ENCODE assay signal across 23 cellular contexts in genomic region chr15:39491115-39491916, GRCh38.
DNase-seq lines count a peak whose midpoint lies in the region; ATAC-seq, FAIRE-seq and TF ChIP-seq lines count a peak whose summit lies in the region.
"Had no signal": no experiment of that assay in that cellular context is flagged by ENCODE, and none has a peak within 500 bp of the region (broad histone marks: within the 10 kb centered on the region; RNA-seq: fewer than 3 reads in every experiment).

No MANE protein-coding gene starts in this region.

- ATAC-seq in GM12878 = no peak
- no peak for ATAC-seq in gastroesophageal sphincter
- ATAC-seq: HCT116; natural killer cell treated with Interleukin-12 subunit alpha and Interleukin-12 subunit beta and Interleukin-15 and Interleukin-18, amount 100 ng/mL, for 72 hours; stimulated activated naive CD8-positive, alpha-beta T cell treated with anti-CD3 and anti-CD28 coated beads, Interleukin-15, Interleukin-2, amounts not matched to agents 100 U/mL and 50 U/mL, for 24 hours had no signal

- H3K79me2 ChIP-seq in GM12878 (ENCODE audit: control insufficient read depth, insufficient read depth, low read length) (no peaks in the 10 kb centered on the region), OCI-LY7 (ENCODE audit: insufficient read depth, low read depth, low read length) (no peaks in the 10 kb centered on the region)

- BruUV-seq in GM12878 (replicated peaks; lab: Mats Ljungman, UMichigan) = no TSS peak
- no TSS peak for BruUV-seq in OCI-LY7 (replicated peaks; lab: Mats Ljungman, UMichigan)

- no peak for DNase-seq in GM12878 (ENCODE audit: low read depth, low spot score)
- DNase-seq in vagina (ENCODE audit: extremely low spot score in 2 of 2) = no peak
- no peak for DNase-seq in DMS114 treated with DMSO at 0.1 percent for 48 hours (lab: John Stamatoyannopoulos, UW; ENCODE audit: unreplicated experiment)
- DNase-seq in AG08396 (ENCODE audit: low spot score) = no peak
- no peak for DNase-seq in OCI-LY7 (ENCODE audit: low spot score)
- DNase-seq: activated CD4-positive, alpha-beta memory T cell treated with anti-CD3 and anti-CD28 coated beads, Interleukin-2, amount 10 ng/mL, durations not matched to agents 7 days and 5 days; activated CD8-positive, alpha-beta memory T cell treated with anti-CD3 and anti-CD28 coated beads, Interleukin-2, amount 50 U/mL, for 4 hours; activated naive CD4-positive, alpha-beta T cell treated with Interleukin-2 at 50 U/mL for 16 hours; effector CD4-positive, alpha-beta T cell; glutamatergic neuron; NCI-H1417 treated with DMSO at 0.1 percent for 48 hours; NCI-H774; stimulated activated CD4-positive, alpha-beta T cell treated with anti-CD3 and anti-CD28 coated beads, Interleukin-2, amount 100 ng/mL, for 24 hours; stimulated activated naive CD8-positive, alpha-beta T cell treated with anti-CD3 and anti-CD28 coated beads, Interleukin-15, Interleukin-2, amounts not matched to agents 100 U/mL and 50 U/mL, for 24 hours had no signal

- 44% methylated on average over 13 of the region's 13 CpGs for WGBS in GM12878 (ENCODE audit: insufficient coverage, insufficient replicate concordance, low lambda C conversion rate, missing lambda C conversion rate)
- WGBS in gastroesophageal sphincter (ENCODE audit: low coverage in 1 of 2), 2 donors = 44 to 56% methylated on average over 11 to 13 of the region's 13 CpGs

- no peak overlapping the region for H2AFZ ChIP-seq in GM12878 (ENCODE audit: control insufficient read depth, low read depth, low read length)
- H2AFZ ChIP-seq in OCI-LY7 (ENCODE audit: low read length) = no peak overlapping the region

- intact Hi-C loops in GM12878 (cut with micrococcal nuclease; ENCODE audit: unreplicated experiment) = no loop called here
- intact Hi-C loops in vagina (cut with DNase I) = loop anchor here (10.0 kb wide), 1 partner anchor 83 kb away; no protein-coding TSS in a partner anchor
- intact Hi-C loops in OCI-LY7 (cut with micrococcal nuclease; ENCODE audit: unreplicated experiment) = no loop called here

- H3K9ac ChIP-seq in GM12878 (ENCODE audit: control insufficient read depth, insufficient read depth, low read length) = no peak overlapping the region
- H3K9ac ChIP-seq: BLaER1 treated with 17β-estradiol and CSF1 and Interleukin-3, amounts not matched to agents 10 nM and 100 nM had no signal

- RAD21 ChIA-PET in GM12878 (lab: Charles Lee; ENCODE audit: unreplicated experiment) = no interaction called here

- no peak for TF ChIP-seq RAD21 in GM12878 (IDR thresholded peaks at IDR 0.05; ENCODE audit: insufficient read depth, low read depth, low read length)

- no peak for FAIRE-seq in GM12878 (lab: Jason Lieb, UNC)
- FAIRE-seq: islet of Langerhans, RCC 7860 had no signal

- in situ Hi-C loops in GM12878 (cut with MboI) = no loop called here

- no peak for TF ChIP-seq EP300 in GM12878 (IDR thresholded peaks at IDR 0.05; ENCODE audit: borderline replicate concordance in 1 of 2, control insufficient read depth in 1 of 2, low read depth in 2 of 2, low read length in 2 of 2)
- no peak for TF ChIP-seq EP300 in gastroesophageal sphincter (IDR thresholded peaks at IDR 0.05)

- H3K27me3 ChIP-seq in GM12878 (replicated peaks in 1 of 2; ENCODE audit: control insufficient read depth in 2 of 2, insufficient read depth in 2 of 2, low read length in 1 of 2) (no peaks in the 10 kb centered on the region), gastroesophageal sphincter (no peaks in the 10 kb centered on the region), muscle layer of duodenum (ENCODE audit: low read depth, low read length) (no peaks in the 10 kb centered on the region), vagina (no peaks in the 10 kb centered on the region)
- H3K27me3 ChIP-seq: BLaER1 treated with 17β-estradiol and CSF1 and Interleukin-3, amounts not matched to agents 10 nM and 100 nM had no signal

- H3K4me1 ChIP-seq in GM12878 (ENCODE audit: control insufficient read depth, insufficient read depth, low read length) (no peaks in the 10 kb centered on the region), gastroesophageal sphincter (peaks cover 9 to 73% (median 10%) of the 10 kb centered on the region in 3 donors), muscle layer of duodenum (ENCODE audit: control insufficient read depth in 1 of 2, insufficient read depth in 2 of 2, low read length in 2 of 2) (peaks cover 14 to 21% of the 10 kb centered on the region in 2 donors), vagina (peaks cover 25% of the 10 kb centered on the region), OCI-LY7 (ENCODE audit: insufficient read depth, low read length, poor library complexity, severe bottlenecking) (no peaks in the 10 kb centered on the region)

- no peaks in the 10 kb centered on the region for H3K36me3 ChIP-seq in GM12878 (ENCODE audit: control insufficient read depth in 2 of 2, insufficient read depth in 2 of 2, low read length in 1 of 2)
- H3K36me3 ChIP-seq in gastroesophageal sphincter = no peaks in the 10 kb centered on the region
- no peaks in the 10 kb centered on the region for H3K36me3 ChIP-seq in muscle layer of duodenum (ENCODE audit: control insufficient read depth in 1 of 2, insufficient read depth in 2 of 2, low read length in 2 of 2)
- no peaks in the 10 kb centered on the region for H3K36me3 ChIP-seq in vagina
- no peaks in the 10 kb centered on the region for H3K36me3 ChIP-seq in OCI-LY7 (ENCODE audit: insufficient read depth, low read length)
- H3K36me3 ChIP-seq: BLaER1 treated with 17β-estradiol and CSF1 and Interleukin-3, amounts not matched to agents 10 nM and 100 nM; thoracic aorta had no signal

- CTCF ChIA-PET in GM12878 (lab: Yijun Ruan, JAX) (interaction anchor here (0.7 kb wide), 1 partner anchor 14 kb away, joined by 3 read pairs; no protein-coding TSS in a partner anchor), OCI-LY7 (lab: Charles Lee; ENCODE audit: unreplicated experiment) (no interaction called here)

- no peaks in the 10 kb centered on the region for H3K9me3 ChIP-seq in GM12878 (replicated peaks; ENCODE audit: control insufficient read depth, insufficient read depth, low read length)
- no peaks in the 10 kb centered on the region for H3K9me3 ChIP-seq in gastroesophageal sphincter
- H3K9me3 ChIP-seq in muscle layer of duodenum (ENCODE audit: control insufficient read depth in 1 of 2, low read length in 2 of 2) = no peaks in the 10 kb centered on the region
- H3K9me3 ChIP-seq in vagina = no peaks in the 10 kb centered on the region
- no peaks in the 10 kb centered on the region for H3K9me3 ChIP-seq in OCI-LY7 (ENCODE audit: low read length)
- H3K9me3 ChIP-seq: BLaER1 treated with 17β-estradiol and CSF1 and Interleukin-3, amounts not matched to agents 10 nM and 100 nM; thoracic aorta had no signal

- SMC1A ChIA-PET in GM12878 (lab: Charles Lee; ENCODE audit: uncharacterized antibody, unreplicated experiment) = interaction anchor here (0.6 kb wide), 1 partner anchor 66 kb away, joined by 4 read pairs; no protein-coding TSS in a partner anchor

- no peaks in the 10 kb centered on the region for H4K20me1 ChIP-seq in GM12878 (ENCODE audit: control insufficient read depth, insufficient read depth)
- H4K20me1 ChIP-seq in OCI-LY7 (ENCODE audit: insufficient read depth, low read length) = no peaks in the 10 kb centered on the region
- H4K20me1 ChIP-seq: BLaER1 treated with 17β-estradiol and CSF1 and Interleukin-3, amounts not matched to agents 10 nM and 100 nM had no signal

- H3K4me3 ChIP-seq in GM12878 (no peak overlapping the region), gastroesophageal sphincter (no peak overlapping the region), muscle layer of duodenum (ENCODE audit: low read depth in 1 of 2, low read length in 2 of 2) (no peak overlapping the region), vagina (no peak overlapping the region), OCI-LY7 (ENCODE audit: low read depth, low read length, poor library complexity, severe bottlenecking) (no peak overlapping the region)
- H3K4me3 ChIP-seq: BLaER1 treated with 17β-estradiol and CSF1 and Interleukin-3, amounts not matched to agents 10 nM and 100 nM; thoracic aorta had no signal

- H3K4me2 ChIP-seq in GM12878 (ENCODE audit: control insufficient read depth, insufficient read depth) = no peak overlapping the region
- H3K4me2 ChIP-seq in OCI-LY7 (ENCODE audit: low read length) = no peak overlapping the region
- H3K4me2 ChIP-seq: BLaER1 treated with 17β-estradiol and CSF1 and Interleukin-3, amounts not matched to agents 10 nM and 100 nM had no signal

- POLR2A ChIA-PET in GM12878 (lab: Charles Lee) = no interaction called here
- POLR2A ChIA-PET in OCI-LY7 (lab: Charles Lee) = no interaction called here

- no peaks in the 10 kb centered on the region for H3K9me2 ChIP-seq in OCI-LY7 (ENCODE audit: insufficient read depth, low read length)

- TF ChIP-seq POLR2A in GM12878 (IDR thresholded peaks at IDR 0.05; ENCODE audit: low read depth, low read length) (no peak), gastroesophageal sphincter (IDR thresholded peaks at IDR 0.05) (no peak), vagina (IDR thresholded peaks at IDR 0.05) (no peak)

- TF ChIP-seq CTCF in GM12878 (IDR thresholded peaks at IDR 0.05 in 2 of 3, conservative IDR thresholded peaks at IDR 0.05 in 1 of 3; ENCODE audit: control insufficient read depth in 2 of 3, extremely low read depth in 1 of 3, insufficient read depth in 1 of 3, low read depth in 3 of 3, low read length in 3 of 3) = no peak
- no peak for TF ChIP-seq CTCF in gastroesophageal sphincter (IDR thresholded peaks at IDR 0.05)
- TF ChIP-seq CTCF in vagina (IDR thresholded peaks at IDR 0.05) = no peak
- TF ChIP-seq CTCF in OCI-LY7 (conservative IDR thresholded peaks at IDR 0.05; ENCODE audit: low read length) = no peak

- H3K27ac ChIP-seq in GM12878 (ENCODE audit: control insufficient read depth, insufficient read depth) = no peak overlapping the region
- peak overlapping the region; percentile 73 to 85 (median 76) for H3K27ac ChIP-seq in gastroesophageal sphincter
- H3K27ac ChIP-seq in muscle layer of duodenum (ENCODE audit: low read length) = peak overlapping the region; percentile 21
- peak overlapping the region; percentile 43 for H3K27ac ChIP-seq in vagina
- no peak overlapping the region for H3K27ac ChIP-seq in OCI-LY7 (ENCODE audit: low read depth, low read length, poor library complexity, severe bottlenecking)
- H3K27ac ChIP-seq: BLaER1 treated with 17β-estradiol and CSF1 and Interleukin-3, amounts not matched to agents 10 nM and 100 nM; epithelial cell of prostate had no signal

Comparison
In these comparisons a context has a peak if more than half of its experiments do, and no peak if none do; other contexts are left out.
1. H3K27ac ChIP-seq: peak in gastroesophageal sphincter (4 of 4), muscle layer of duodenum (single experiment) and vagina (single experiment); none in GM12878 (single experiment) and OCI-LY7 (single experiment).